9 cellular contexts compared by ENCODE assay signal in the genomic region with DNA sequence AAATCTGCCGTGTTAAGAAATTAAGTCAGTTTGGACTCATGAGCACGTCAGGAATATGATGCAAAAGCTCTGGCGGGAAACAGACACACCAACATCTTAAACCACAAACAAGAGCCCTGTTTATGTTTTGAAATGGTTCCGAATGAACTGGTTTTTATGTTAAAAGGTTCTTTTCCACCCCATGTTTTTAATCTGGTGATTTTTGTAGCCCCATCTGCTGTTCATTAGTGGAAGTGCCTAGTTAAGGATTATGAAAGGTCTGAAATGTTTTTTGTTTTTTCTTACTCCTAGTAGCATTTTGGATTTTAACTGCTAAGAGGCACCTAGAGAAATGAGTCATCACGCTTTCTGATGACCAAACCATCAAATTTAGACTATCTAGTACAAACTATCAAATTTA.
DNase-seq lines count a peak whose midpoint lies in the region; ATAC-seq and TF ChIP-seq lines count a peak whose summit lies in the region.
"Had no signal": no experiment of that assay in that cellular context is flagged by ENCODE, and none has a peak within 500 bp of the region (broad histone marks: within the 10 kb centered on the region; RNA-seq: fewer than 3 reads in every experiment).

No MANE protein-coding gene starts in this region.

- peaks cover 0 to 5% of the 10 kb centered on the region in 2 donors for H3K4me1 ChIP-seq in gastrocnemius medialis

- peak; percentile 63 for TF ChIP-seq CTCF in epithelial cell of proximal tubule (conservative IDR thresholded peaks at IDR 0.05; ENCODE audit: low read depth, low read length)
- peak in 4 of 5 experiments; percentile 5 to 43 (median 30) for TF ChIP-seq CTCF in gastrocnemius medialis (IDR thresholded peaks at IDR 0.05 in 4 of 5, conservative IDR thresholded peaks at IDR 0.05 in 1 of 5)

- in situ Hi-C loops in gastrocnemius medialis (cut with MboI; ENCODE audit: low sequenced_read_pairs in 4 of 4), result loop anchor here in 2 of 4 donors (10.0 to 25.0 kb wide), 2 partner anchors 206 to 218 kb away; no protein-coding TSS in a partner anchor

- no peak overlapping the region for H3K4me3 ChIP-seq in epithelial cell of proximal tubule (ENCODE audit: low read depth, low read length)
- no peak overlapping the region for H3K4me3 ChIP-seq in gastrocnemius medialis

- no peak for TF ChIP-seq POLR2A in gastrocnemius medialis (IDR thresholded peaks at IDR 0.05)

- no peaks in the 10 kb centered on the region for H3K27me3 ChIP-seq in gastrocnemius medialis

- intact Hi-C loops in gastrocnemius medialis (cut with DNase I; ENCODE audit: low total_unique reads), result loop anchor here (2.0 kb wide), 1 partner anchor 206 kb away; no protein-coding TSS in a partner anchor

- no peak overlapping the region for H3K27ac ChIP-seq in gastrocnemius medialis

- ATAC-seq in gastrocnemius medialis (no peak), GM21526 (IDR thresholded peaks at IDR 0.05; ENCODE audit: low FRiP score, unreplicated experiment) (no peak)

- H3K9me3 ChIP-seq in gastrocnemius medialis, result no peaks in the 10 kb centered on the region

- DNase-seq in DMS79 treated with DMSO at 0.1 percent for 48 hours (lab: John Stamatoyannopoulos, UW) (peak; percentile 9), DMS79 (lab: John Stamatoyannopoulos, UW) (no peak), NAMALWA (ENCODE audit: low spot score) (peak; percentile 34), epithelial cell of proximal tubule (ENCODE audit: low read depth) (no peak), gastrocnemius medialis (no peak), AG20443 (ENCODE audit: low spot score) (no peak)
- DNase-seq in activated CD4-positive, alpha-beta T cell treated with anti-CD3 and anti-CD28 coated beads for 1 hour, result no peak
- DNase-seq: stimulated activated CD4-positive, alpha-beta T cell treated with anti-CD3 and anti-CD28 coated beads, Interleukin-4, amount 100 ng/mL, for 1 hour had no signal

- no peaks in the 10 kb centered on the region for H3K36me3 ChIP-seq in gastrocnemius medialis

Comparison
In these comparisons a context has a peak if more than half of its experiments do, and no peak if none do; other contexts are left out.
1. DNase-seq: peak in DMS79 treated with DMSO at 0.1 percent for 48 hours (single experiment) and NAMALWA (single experiment); none in DMS79 (single experiment), epithelial cell of proximal tubule (single experiment), gastrocnemius medialis (0 of 2), activated CD4-positive, alpha-beta T cell treated with anti-CD3 and anti-CD28 coated beads for 1 hour (single experiment) and AG20443 (single experiment).